In the genomic region with DNA sequence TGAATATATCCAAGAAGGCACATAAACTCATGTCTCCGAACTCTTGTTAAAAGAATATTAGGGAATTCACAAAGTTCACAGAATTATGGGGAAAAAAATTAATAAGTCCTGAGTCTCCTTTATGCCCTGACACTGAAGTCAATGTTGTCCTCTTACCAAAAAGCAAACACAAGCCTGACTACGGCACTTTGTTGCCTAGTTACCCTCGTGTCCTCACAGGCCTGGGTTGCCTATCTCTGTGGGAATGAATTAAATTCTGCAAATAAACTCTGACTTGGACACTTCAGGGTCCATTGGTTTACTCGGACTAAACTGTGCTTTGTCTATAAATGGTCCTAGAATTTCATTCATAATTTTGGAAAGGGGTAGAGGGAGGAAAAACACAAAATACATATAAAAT, we compare ENCODE assay signal across 18 cellular contexts.
DNase-seq lines count a peak whose midpoint lies in the region; ATAC-seq lines count a peak whose summit lies in the region.
"Had no signal": no experiment of that assay in that cellular context is flagged by ENCODE, and none has a peak within 500 bp of the region (broad histone marks: within the 10 kb centered on the region; RNA-seq: fewer than 3 reads in every experiment).

No MANE protein-coding gene starts in this region.

- no peak overlapping the region for H3K4me3 Mint-ChIP-seq in activated CD4-positive, alpha-beta T cell treated with anti-CD3 and anti-CD28 coated beads for 36 hours
- H3K4me3 Mint-ChIP-seq: activated CD4-positive, alpha-beta T cell treated with anti-CD3 and anti-CD28 coated beads, Interleukin-2, amount 10 ng/mL, durations not matched to agents 24 days and 14 days; activated T-cell treated with anti-CD3 and anti-CD28 coated beads, Interleukin-2, amount 50 U/mL, for 4 hours; GM23338; neural progenitor cell; T-helper 2 cell treated with Interferon-gamma antibody and Interleukin-4, amounts not matched to agents 5 μg/mL and 100 μg/mL, for 36 hours had no signal

- no peak overlapping the region for H3K4me2 ChIP-seq in mesendoderm (ENCODE audit: low read length)
- H3K4me2 ChIP-seq: GM23338, neural progenitor cell had no signal

- H2BK120ac ChIP-seq in mesendoderm (ENCODE audit: low read depth, low read length) = no peak overlapping the region

- no peak overlapping the region for H3K4ac ChIP-seq in mesendoderm (ENCODE audit: low read depth, low read length)

- no peak overlapping the region for H3K27ac ChIP-seq in mesendoderm (ENCODE audit: low read depth, low read length)
- H3K27ac ChIP-seq: body of pancreas, C4-2B, neural progenitor cell, transverse colon had no signal

- intact Hi-C loops in activated CD4-positive, alpha-beta T cell treated with anti-CD3 and anti-CD28 coated beads for 36 hours (cut with DNase I, micrococcal nuclease) = no loop called here

- H3K27me3 ChIP-seq in mesendoderm (ENCODE audit: insufficient read depth, low read length, poor library complexity) = no peaks in the 10 kb centered on the region
- H3K27me3 ChIP-seq: body of pancreas, neural progenitor cell, transverse colon had no signal

- H3K18ac ChIP-seq in mesendoderm (ENCODE audit: low read length) = no peak overlapping the region

- H4K8ac ChIP-seq in mesendoderm (ENCODE audit: low read depth, low read length) = no peak overlapping the region

- no CpG with 5 or more reads among the region's 4 CpGs for WGBS in mesendoderm (ENCODE audit: extremely low coverage, insufficient coverage, low lambda C conversion rate)

- H3K9ac ChIP-seq in mesendoderm (ENCODE audit: low read length) = no peak overlapping the region
- H3K9ac ChIP-seq: neural progenitor cell had no signal

- H3K27me3 Mint-ChIP-seq in activated CD4-positive, alpha-beta T cell treated with anti-CD3 and anti-CD28 coated beads for 36 hours = no peaks in the 10 kb centered on the region
- H3K27me3 Mint-ChIP-seq: activated CD4-positive, alpha-beta T cell treated with anti-CD3 and anti-CD28 coated beads, Interleukin-2, amount 10 ng/mL, durations not matched to agents 24 days and 14 days had no signal

- ATAC-seq in GM21825 (IDR thresholded peaks at IDR 0.05; ENCODE audit: unreplicated experiment) = no peak
- no peak for ATAC-seq in GM21737 (IDR thresholded peaks at IDR 0.05; ENCODE audit: unreplicated experiment)
- ATAC-seq in activated CD4-positive, alpha-beta T cell treated with anti-CD3 and anti-CD28 coated beads for 36 hours = no peak
- ATAC-seq: activated T-cell treated with anti-CD3 and anti-CD28 coated beads, Interleukin-2, amount 50 U/mL, for 4 hours; body of pancreas; GM23338 had no signal

- H3K4me3 ChIP-seq in mesendoderm (ENCODE audit: low read length) = no peak overlapping the region
- H3K4me3 ChIP-seq: body of pancreas, GM23338, neural progenitor cell, transverse colon had no signal

- H3K79me1 ChIP-seq in mesendoderm (ENCODE audit: low read length) = no peaks in the 10 kb centered on the region

- H3K56ac ChIP-seq in mesendoderm (ENCODE audit: low read length) = no peak overlapping the region

- peak; percentile 15 for DNase-seq in DMS79 treated with DMSO at 0.1 percent for 48 hours (lab: John Stamatoyannopoulos, UW)
- peak; percentile 10 for DNase-seq in NCI-H1436 treated with DMSO at 0.1 percent for 48 hours (lab: John Stamatoyannopoulos, UW)
- DNase-seq in NCI-H69 (lab: John Stamatoyannopoulos, UW) = peak; percentile 98
- peak; percentile 6 for DNase-seq in mesendoderm
- no peak for DNase-seq in DMS 273 treated with DMSO at 0.1 percent for 48 hours (lab: John Stamatoyannopoulos, UW)
- DNase-seq in activated CD4-positive, alpha-beta T cell treated with anti-CD3 and anti-CD28 coated beads for 36 hours = no peak
- DNase-seq: activated CD4-positive, alpha-beta T cell treated with anti-CD3 and anti-CD28 coated beads, Interleukin-2, amount 10 ng/mL, durations not matched to agents 24 days and 14 days; activated naive CD4-positive, alpha-beta T cell; activated T-cell treated with anti-CD3 and anti-CD28 coated beads, Interleukin-2, amount 50 U/mL, for 4 hours; Karpas-422; transverse colon had no signal

- no peaks in the 10 kb centered on the region for H3K4me1 ChIP-seq in mesendoderm (ENCODE audit: control insufficient read depth, low read depth, low read length)
- H3K4me1 ChIP-seq: body of pancreas, neural progenitor cell, transverse colon had no signal

- no peaks in the 10 kb centered on the region for H3K4me1 Mint-ChIP-seq in activated CD4-positive, alpha-beta T cell treated with anti-CD3 and anti-CD28 coated beads for 36 hours
- H3K4me1 Mint-ChIP-seq: activated CD4-positive, alpha-beta T cell treated with anti-CD3 and anti-CD28 coated beads, Interleukin-2, amount 10 ng/mL, durations not matched to agents 24 days and 14 days had no signal

- CTCF ChIA-PET in activated CD4-positive, alpha-beta T cell treated with anti-CD3 and anti-CD28 coated beads for 36 hours (lab: Charles Lee) = no interaction called here

- no peak overlapping the region for H3K23ac ChIP-seq in mesendoderm (ENCODE audit: low read length)

- no peaks in the 10 kb centered on the region for H3K36me3 ChIP-seq in mesendoderm (ENCODE audit: control insufficient read depth, insufficient read depth, low read length)
- H3K36me3 ChIP-seq: neural progenitor cell, transverse colon had no signal

- no peaks in the 10 kb centered on the region for H3K36me3 Mint-ChIP-seq in activated CD4-positive, alpha-beta T cell treated with anti-CD3 and anti-CD28 coated beads for 36 hours (ENCODE audit: low read depth)
- H3K36me3 Mint-ChIP-seq: neural progenitor cell had no signal

- H2AK5ac ChIP-seq in mesendoderm (ENCODE audit: low read length) = no peak overlapping the region

- H2BK15ac ChIP-seq in mesendoderm (replicated peaks; ENCODE audit: low read depth) = no peak overlapping the region

- POLR2A ChIA-PET in activated CD4-positive, alpha-beta T cell treated with anti-CD3 and anti-CD28 coated beads for 36 hours (lab: Charles Lee) = no interaction called here

- peaks cover 3% of the 10 kb centered on the region for H3K9me3 Mint-ChIP-seq in activated CD4-positive, alpha-beta T cell treated with anti-CD3 and anti-CD28 coated beads for 36 hours (ENCODE audit: low read depth)
- H3K9me3 Mint-ChIP-seq: activated CD4-positive, alpha-beta T cell treated with anti-CD3 and anti-CD28 coated beads, Interleukin-2, amount 10 ng/mL, durations not matched to agents 24 days and 14 days; GM23338; neural progenitor cell; T-helper 2 cell treated with Interferon-gamma antibody and Interleukin-4, amounts not matched to agents 5 μg/mL and 100 μg/mL, for 36 hours had no signal

- no peak overlapping the region for H3K27ac Mint-ChIP-seq in activated CD4-positive, alpha-beta T cell treated with anti-CD3 and anti-CD28 coated beads for 36 hours
- H3K27ac Mint-ChIP-seq: activated CD4-positive, alpha-beta T cell treated with anti-CD3 and anti-CD28 coated beads, Interleukin-2, amount 10 ng/mL, durations not matched to agents 24 days and 14 days; GM23338; neural progenitor cell; T-helper 2 cell treated with Interferon-gamma antibody and Interleukin-4, amounts not matched to agents 5 μg/mL and 100 μg/mL, for 36 hours had no signal

- no peaks in the 10 kb centered on the region for H3K79me2 ChIP-seq in mesendoderm (ENCODE audit: control insufficient read depth, insufficient read depth, low read length)

- no peak overlapping the region for H2BK5ac ChIP-seq in mesendoderm (ENCODE audit: low read length)

- H4K5ac ChIP-seq in mesendoderm (ENCODE audit: low read length) = no peak overlapping the region

Comparison
In these comparisons a context has a peak if more than half of its experiments do, and no peak if none do; other contexts are left out.
1. DNase-seq: peak in DMS79 treated with DMSO at 0.1 percent for 48 hours (single experiment), NCI-H1436 treated with DMSO at 0.1 percent for 48 hours (single experiment), NCI-H69 (single experiment) and mesendoderm (single experiment); none in DMS 273 treated with DMSO at 0.1 percent for 48 hours (single experiment) and activated CD4-positive, alpha-beta T cell treated with anti-CD3 and anti-CD28 coated beads for 36 hours (single experiment).